ENCODE assay signal across 9 cellular contexts in genomic region chr10:121069061-121069850, GRCh38.
DNase-seq lines count a peak whose midpoint lies in the region; ATAC-seq and TF ChIP-seq lines count a peak whose summit lies in the region.
"Had no signal": no experiment of that assay in that cellular context is flagged by ENCODE, and none has a peak within 500 bp of the region (broad histone marks: within the 10 kb centered on the region; RNA-seq: fewer than 3 reads in every experiment).

No MANE protein-coding gene starts in this region.

- H3K27ac ChIP-seq in PC-3 (ENCODE audit: low read length) (no peak overlapping the region), WERI-Rb-1 (no peak overlapping the region)

- no peaks in the 10 kb centered on the region for H3K79me2 ChIP-seq in PC-3 (ENCODE audit: low read length)

- H3K4me3 ChIP-seq in PC-3 (ENCODE audit: low read length) = no peak overlapping the region
- H3K4me3 ChIP-seq in WERI-Rb-1 (ENCODE audit: low read depth, low read length) = no peak overlapping the region

- CTCF ChIA-PET in PC-3 (lab: Charles Lee) = no interaction called here
- CTCF ChIA-PET in activated CD4-positive, alpha-beta memory T cell treated with anti-CD3 and anti-CD28 coated beads for 36 hours (lab: Charles Lee) = no interaction called here

- no peaks in the 10 kb centered on the region for H4K20me1 ChIP-seq in PC-3 (ENCODE audit: low read length)

- no TSS peak for BruUV-seq in PC-3 (replicated peaks; lab: Mats Ljungman, UMichigan)

- no peak overlapping the region for H3K9ac ChIP-seq in PC-3 (ENCODE audit: low read length)

- no peaks in the 10 kb centered on the region for H3K4me1 Mint-ChIP-seq in stimulated activated memory B cell treated with anti-CD40 and anti-IgM and Interleukin-4, amounts not matched to agents 10 μg/mL and 1 μg/mL and 100 μg/mL, for 72 hours
- no peaks in the 10 kb centered on the region for H3K4me1 Mint-ChIP-seq in activated CD4-positive, alpha-beta memory T cell treated with anti-CD3 and anti-CD28 coated beads for 36 hours (ENCODE audit: low read depth)

- peaks cover 6% of the 10 kb centered on the region for H3K9me3 Mint-ChIP-seq in stimulated activated memory B cell treated with anti-CD40 and anti-IgM and Interleukin-4, amounts not matched to agents 10 μg/mL and 1 μg/mL and 100 μg/mL, for 72 hours
- H3K9me3 Mint-ChIP-seq in activated CD4-positive, alpha-beta memory T cell treated with anti-CD3 and anti-CD28 coated beads for 36 hours = no peaks in the 10 kb centered on the region

- no peak overlapping the region for H3K4me2 ChIP-seq in PC-3 (ENCODE audit: low read length)

- DNase-seq in PC-3 = peak; percentile 62
- no peak for DNase-seq in left ventricle myocardium superior
- no peak for DNase-seq in WERI-Rb-1
- no peak for DNase-seq in activated CD4-positive, alpha-beta memory T cell treated with anti-CD3 and anti-CD28 coated beads for 36 hours
- DNase-seq: activated T-cell treated with anti-CD3 and anti-CD28 coated beads, Interleukin-2, amount 50 U/mL, for 72 hours; NCI-H774 had no signal

- no peaks in the 10 kb centered on the region for H3K36me3 ChIP-seq in PC-3 (ENCODE audit: low read depth, low read length)
- no peaks in the 10 kb centered on the region for H3K36me3 ChIP-seq in WERI-Rb-1

- intact Hi-C loops in PC-3 (cut with micrococcal nuclease) = no loop called here
- intact Hi-C loops in left ventricle myocardium superior (cut with micrococcal nuclease) = no loop called here
- intact Hi-C loops in activated CD4-positive, alpha-beta memory T cell treated with anti-CD3 and anti-CD28 coated beads for 36 hours (cut with micrococcal nuclease) = no loop called here

- no peak overlapping the region for H3K4me3 Mint-ChIP-seq in stimulated activated memory B cell treated with anti-CD40 and anti-IgM and Interleukin-4, amounts not matched to agents 10 μg/mL and 1 μg/mL and 100 μg/mL, for 72 hours
- no peak overlapping the region for H3K4me3 Mint-ChIP-seq in activated CD4-positive, alpha-beta memory T cell treated with anti-CD3 and anti-CD28 coated beads for 36 hours
- H3K4me3 Mint-ChIP-seq: activated T-cell treated with anti-CD3 and anti-CD28 coated beads, Interleukin-2, amount 50 U/mL, for 72 hours had no signal

- no peaks in the 10 kb centered on the region for H3K9me3 ChIP-seq in PC-3 (ENCODE audit: low read length)
- no peaks in the 10 kb centered on the region for H3K9me3 ChIP-seq in WERI-Rb-1 (ENCODE audit: severe bottlenecking)

- no peaks in the 10 kb centered on the region for H3K36me3 Mint-ChIP-seq in stimulated activated memory B cell treated with anti-CD40 and anti-IgM and Interleukin-4, amounts not matched to agents 10 μg/mL and 1 μg/mL and 100 μg/mL, for 72 hours
- no peaks in the 10 kb centered on the region for H3K36me3 Mint-ChIP-seq in activated CD4-positive, alpha-beta memory T cell treated with anti-CD3 and anti-CD28 coated beads for 36 hours

- peaks cover 17% of the 10 kb centered on the region for H3K27me3 Mint-ChIP-seq in stimulated activated memory B cell treated with anti-CD40 and anti-IgM and Interleukin-4, amounts not matched to agents 10 μg/mL and 1 μg/mL and 100 μg/mL, for 72 hours
- H3K27me3 Mint-ChIP-seq in activated CD4-positive, alpha-beta memory T cell treated with anti-CD3 and anti-CD28 coated beads for 36 hours = peaks cover 3% of the 10 kb centered on the region

- no peaks in the 10 kb centered on the region for H3F3A ChIP-seq in PC-3 (ENCODE audit: low read length, unreplicated experiment)

- no peak for TF ChIP-seq CTCF in PC-3 (conservative IDR thresholded peaks at IDR 0.05; ENCODE audit: low read depth, low read length)
- no peak for TF ChIP-seq CTCF in WERI-Rb-1 (IDR thresholded peaks at IDR 0.05; ENCODE audit: low read depth, low read length)

- H3K9me2 ChIP-seq in PC-3 (replicated peaks; ENCODE audit: low read length) = no peaks in the 10 kb centered on the region

- H3K4me1 ChIP-seq in PC-3 (ENCODE audit: insufficient read depth, low read length) = 0 out of 2 replicates have a peak, but pooled peaks cover 6% of the 10 kb centered on the region

- ATAC-seq in GM19043 (IDR thresholded peaks at IDR 0.05; ENCODE audit: low read depth, unreplicated experiment) = peak; percentile 77
- peak; percentile 92 for ATAC-seq in HG02938 (IDR thresholded peaks at IDR 0.05; ENCODE audit: unreplicated experiment)
- no peak for ATAC-seq in PC-3
- peak; percentile 20 for ATAC-seq in stimulated activated memory B cell treated with anti-CD40 and anti-IgM and Interleukin-4, amounts not matched to agents 10 μg/mL and 1 μg/mL and 100 μg/mL, for 72 hours
- ATAC-seq in left ventricle myocardium superior = no peak
- ATAC-seq: activated T-cell treated with anti-CD3 and anti-CD28 coated beads, Interleukin-2, amount 50 U/mL, for 72 hours had no signal

- H2AFZ ChIP-seq in PC-3 (ENCODE audit: low read length) = no peak overlapping the region

- POLR2A ChIA-PET in PC-3 (lab: Charles Lee; ENCODE audit: unreplicated experiment) = no interaction called here
- POLR2A ChIA-PET in activated CD4-positive, alpha-beta memory T cell treated with anti-CD3 and anti-CD28 coated beads for 36 hours (lab: Charles Lee) = no interaction called here

- no peak overlapping the region for H3K27ac Mint-ChIP-seq in stimulated activated memory B cell treated with anti-CD40 and anti-IgM and Interleukin-4, amounts not matched to agents 10 μg/mL and 1 μg/mL and 100 μg/mL, for 72 hours
- H3K27ac Mint-ChIP-seq in activated CD4-positive, alpha-beta memory T cell treated with anti-CD3 and anti-CD28 coated beads for 36 hours = no peak overlapping the region
- H3K27ac Mint-ChIP-seq: activated T-cell treated with anti-CD3 and anti-CD28 coated beads, Interleukin-2, amount 50 U/mL, for 72 hours had no signal

- H3K27me3 ChIP-seq in PC-3 (ENCODE audit: low read length) (no peaks in the 10 kb centered on the region), WERI-Rb-1 (ENCODE audit: insufficient read depth, low read depth, severe bottlenecking) (no peaks in the 10 kb centered on the region)

Comparison
In these comparisons a context has a peak if more than half of its experiments do, and no peak if none do; other contexts are left out.
1. ATAC-seq: peak in GM19043 (single experiment), HG02938 (single experiment) and stimulated activated memory B cell treated with anti-CD40 and anti-IgM and Interleukin-4, amounts not matched to agents 10 μg/mL and 1 μg/mL and 100 μg/mL, for 72 hours (single experiment); none in PC-3 (single experiment) and left ventricle myocardium superior (single experiment).